1 cellular context compared by ENCODE assay signal in the genomic region with DNA sequence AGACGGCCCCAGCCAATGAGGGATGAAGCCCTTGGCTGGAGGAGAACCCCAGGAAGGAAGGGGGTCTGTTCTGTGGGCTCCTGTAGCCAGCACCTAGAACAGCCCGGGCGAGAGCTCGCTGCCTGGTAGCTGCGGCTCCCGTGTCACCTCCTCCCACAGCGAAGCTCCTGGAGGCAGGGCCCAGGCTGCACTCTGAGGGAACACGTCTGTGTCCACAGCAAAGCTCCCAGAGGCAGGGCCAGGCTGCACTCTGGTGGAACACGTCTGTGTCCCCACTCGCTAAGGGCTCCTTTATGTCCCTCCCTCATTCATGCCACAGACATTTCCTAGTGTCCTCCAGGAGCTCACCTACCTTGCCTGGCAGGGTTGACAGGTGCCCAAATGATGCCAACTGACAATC.
TF ChIP-seq lines count a peak whose summit lies in the region.

No MANE protein-coding gene starts in this region.

TF ChIP-seq in IMR-90, 13 proteins besides CTCF, POLR2A, EP300 and RAD21:
- TF ChIP-seq, protein P1, sequence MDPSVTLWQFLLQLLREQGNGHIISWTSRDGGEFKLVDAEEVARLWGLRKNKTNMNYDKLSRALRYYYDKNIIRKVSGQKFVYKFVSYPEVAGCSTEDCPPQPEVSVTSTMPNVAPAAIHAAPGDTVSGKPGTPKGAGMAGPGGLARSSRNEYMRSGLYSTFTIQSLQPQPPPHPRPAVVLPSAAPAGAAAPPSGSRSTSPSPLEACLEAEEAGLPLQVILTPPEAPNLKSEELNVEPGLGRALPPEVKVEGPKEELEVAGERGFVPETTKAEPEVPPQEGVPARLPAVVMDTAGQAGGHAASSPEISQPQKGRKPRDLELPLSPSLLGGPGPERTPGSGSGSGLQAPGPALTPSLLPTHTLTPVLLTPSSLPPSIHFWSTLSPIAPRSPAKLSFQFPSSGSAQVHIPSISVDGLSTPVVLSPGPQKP (IDR thresholded peaks at IDR 0.05; ENCODE audit: borderline replicate concordance, low read depth, low read length) = no peak
- TF ChIP-seq RCOR1 (IDR thresholded peaks at IDR 0.05; ENCODE audit: insufficient replicate concordance, low read length) = no peak
- TF ChIP-seq USF2 (IDR thresholded peaks at IDR 0.05; ENCODE audit: low read depth, low read length) = no peak
- TF ChIP-seq RFX5 (IDR thresholded peaks at IDR 0.05; ENCODE audit: low read depth, low read length) = no peak
- TF ChIP-seq NFE2L2 (IDR thresholded peaks at IDR 0.05; ENCODE audit: low read depth, low read length) = no peak
- no peak for TF ChIP-seq CHD1 (IDR thresholded peaks at IDR 0.05; ENCODE audit: low read depth, low read length)
- TF ChIP-seq MAZ (IDR thresholded peaks at IDR 0.05; ENCODE audit: borderline replicate concordance, low read depth, low read length) = no peak
- TF ChIP-seq SMC3 (IDR thresholded peaks at IDR 0.05; ENCODE audit: low read depth, low read length) = no peak
- no peak for TF ChIP-seq CEBPB (IDR thresholded peaks at IDR 0.05; ENCODE audit: low read depth, low read length)
- no peak for TF ChIP-seq FOS (IDR thresholded peaks at IDR 0.05; ENCODE audit: low read depth, low read length)
- TF ChIP-seq BHLHE40 (IDR thresholded peaks at IDR 0.05; ENCODE audit: low read depth, low read length) = no peak
- TF ChIP-seq MAFK (IDR thresholded peaks at IDR 0.05; ENCODE audit: low read depth, low read length) = no peak
- TF ChIP-seq MXI1 (IDR thresholded peaks at IDR 0.05; ENCODE audit: borderline replicate concordance, low read depth, low read length) = no peak
